Comparison of ENCODE assay signal across 7 cellular contexts in genomic region chr17:69004759-69005158, GRCh38. TPM values are rescaled to one million over a fixed set of nuclear protein-coding genes. Genes with fewer than 3 reads are reported as not detected.
"Had no signal": no experiment of that assay in that cellular context is flagged by ENCODE, and none has a peak within 500 bp of the region (broad histone marks: within the 10 kb centered on the region; RNA-seq: fewer than 3 reads in every experiment).

No MANE protein-coding gene starts in this region.

RNA-seq across cellular contexts. Expression of gene ABCA8, which starts 49.6 kb away (rescaled TPM):
- total RNA-seq: activated B cell treated with CpG ODN at 0.5 μM for 24 hours; activated CD8-positive, alpha-beta T cell treated with anti-CD3 and anti-CD28 coated beads for 36 hours; activated T-helper 17 cell treated with anti-CD3 and anti-CD28 coated beads, Interleukin-2, amount 50 U/mL, for 72 hours; astrocyte; foreskin keratinocyte; T-helper 2 cell treated with Interferon-gamma antibody and Interleukin-4, amounts not matched to agents 100 ng/mL and 5 ng/mL, for 36 hours had no signal
- polyA plus RNA-seq: foreskin keratinocyte had no signal

RNA-seq across cellular contexts. Expression of gene ABCA9, which starts 56.0 kb away (rescaled TPM):
- total RNA-seq: activated CD8-positive, alpha-beta T cell treated with anti-CD3 and anti-CD28 coated beads for 36 hours; activated T-cell treated with anti-CD3 and anti-CD28 coated beads, Interleukin-2, amount 50 U/mL, for 4 hours; foreskin keratinocyte had no signal
- polyA plus RNA-seq: foreskin keratinocyte had no signal
